ENCODE assay signal across 10 cellular contexts in the genomic region with DNA sequence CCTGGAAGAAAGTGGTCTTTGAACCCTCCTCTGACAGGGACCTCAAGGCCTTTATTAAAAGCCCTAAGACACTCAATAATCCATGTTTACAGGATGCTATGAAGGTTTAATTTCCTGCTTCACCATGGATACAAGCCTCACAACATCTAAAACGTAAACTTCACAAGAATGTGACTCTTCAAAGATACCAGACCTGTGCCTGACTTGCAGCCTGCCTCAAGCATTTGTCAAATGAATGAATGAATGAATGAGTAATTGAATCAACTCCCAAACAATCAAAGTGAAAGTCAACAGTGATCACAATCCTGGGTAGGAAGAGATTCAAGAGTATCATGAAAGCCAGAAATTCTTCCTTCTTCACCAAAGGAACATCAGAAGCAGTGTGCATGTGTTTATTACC. TPM values are rescaled to one million over a fixed set of nuclear protein-coding genes. Genes with fewer than 3 reads are reported as not detected.
A peak's percentile ranks its signal among the peaks of the same experiment; 100 is the strongest.
DNase-seq lines count a peak whose midpoint lies in the region; ATAC-seq, FAIRE-seq and TF ChIP-seq lines count a peak whose summit lies in the region.
"Had no signal": no experiment of that assay in that cellular context is flagged by ENCODE, and none has a peak within 500 bp of the region (broad histone marks: within the 10 kb centered on the region; RNA-seq: fewer than 3 reads in every experiment).

No MANE protein-coding gene starts in this region.

- no peaks in the 10 kb centered on the region for H3K9me3 ChIP-seq in BLaER1
- no peaks in the 10 kb centered on the region for H3K9me3 ChIP-seq in neutrophil

- H3K27me3 ChIP-seq in BLaER1 (no peaks in the 10 kb centered on the region), neutrophil (no peaks in the 10 kb centered on the region)

- H3K4me1 ChIP-seq in BLaER1 (peaks cover 18% of the 10 kb centered on the region), neutrophil (ENCODE audit: control insufficient read depth in 1 of 2, insufficient read depth in 1 of 2, low read depth in 1 of 2, low read length in 1 of 2) (peaks cover 100% of the 10 kb centered on the region in 2 experiments)

- peak overlapping the region; percentile 54 for H3K4me2 ChIP-seq in BLaER1

- no peak for ATAC-seq in GM18868 (IDR thresholded peaks at IDR 0.05; ENCODE audit: unreplicated experiment)
- no peak for ATAC-seq in HG02884 (IDR thresholded peaks at IDR 0.05; ENCODE audit: unreplicated experiment)
- no peak for ATAC-seq in HG03135 (IDR thresholded peaks at IDR 0.05; ENCODE audit: unreplicated experiment)

- H4K20me1 ChIP-seq in BLaER1: no peaks in the 10 kb centered on the region

- FAIRE-seq in RCC 7860 (lab: Jason Lieb, UNC): no peak

- no peak overlapping the region for H3K9ac ChIP-seq in BLaER1

- no peak overlapping the region for H3K4me3 ChIP-seq in BLaER1
- H3K4me3 ChIP-seq in neutrophil (ENCODE audit: low read depth in 1 of 2, low read length in 1 of 2): peak overlapping the region in 1 of 2 experiments; percentile 38

- DNase-seq in RCC 7860 (ENCODE audit: low spot score) (peak; percentile 32), dermis blood vessel endothelial cell (peak; percentile 88), epidermal melanocyte (ENCODE audit: insufficient read length, low spot score) (no peak)
- DNase-seq: DMS79 treated with DMSO at 0.1 percent for 48 hours, NCI-H1048 had no signal

- H3K27ac ChIP-seq in BLaER1 (no peak overlapping the region), neutrophil (peak overlapping the region; percentile 94)

- no peak for TF ChIP-seq CTCF in neutrophil (IDR thresholded peaks at IDR 0.05)

- no peaks in the 10 kb centered on the region for H3K36me3 ChIP-seq in BLaER1
- no peaks in the 10 kb centered on the region for H3K36me3 ChIP-seq in neutrophil

RNA-seq across cellular contexts. Expression of a gene that starts 30.4 kb away (rescaled TPM):
- total RNA-seq in dermis blood vessel endothelial cell: 14.0 and 20.7 TPM in 2 replicates
